3 cellular contexts compared by ENCODE assay signal in genomic region chrX:45208121-45208856, GRCh38.
TF ChIP-seq lines count a peak whose summit lies in the region.

No MANE protein-coding gene starts in this region.

TF ChIP-seq in SK-N-SH, 30 proteins besides CTCF, POLR2A, EP300 and RAD21 (continued from another document):
- TF ChIP-seq, protein P1, sequence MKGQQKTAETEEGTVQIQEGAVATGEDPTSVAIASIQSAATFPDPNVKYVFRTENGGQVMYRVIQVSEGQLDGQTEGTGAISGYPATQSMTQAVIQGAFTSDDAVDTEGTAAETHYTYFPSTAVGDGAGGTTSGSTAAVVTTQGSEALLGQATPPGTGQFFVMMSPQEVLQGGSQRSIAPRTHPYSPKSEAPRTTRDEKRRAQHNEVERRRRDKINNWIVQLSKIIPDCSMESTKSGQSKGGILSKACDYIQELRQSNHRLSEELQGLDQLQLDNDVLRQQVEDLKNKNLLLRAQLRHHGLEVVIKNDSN (IDR thresholded peaks at IDR 0.05; ENCODE audit: borderline replicate concordance, low read depth): no peak
- TF ChIP-seq EZH2phosphoT487 (IDR thresholded peaks at IDR 0.05; ENCODE audit: borderline replicate concordance, low read depth) (no peak), FOXM1 (IDR thresholded peaks at IDR 0.05; ENCODE audit: low read depth) (no peak), NRF1 (IDR thresholded peaks at IDR 0.05; ENCODE audit: low read depth, low read length) (no peak)

TF ChIP-seq in SK-N-SH treated with all-trans-retinoic acid at 6 μM for 48 hours, 23 proteins besides CTCF, POLR2A, EP300 and RAD21 (continued from another document):
- TF ChIP-seq CREB5 (CRISPR knock-in tag; IDR thresholded peaks at IDR 0.05; ENCODE audit: low read depth): no peak
- no peak for TF ChIP-seq TCF4 (CRISPR knock-in tag; IDR thresholded peaks at IDR 0.05; ENCODE audit: borderline replicate concordance)
- TF ChIP-seq PPARA (CRISPR knock-in tag; IDR thresholded peaks at IDR 0.05; ENCODE audit: borderline replicate concordance): no peak

TF ChIP-seq in WTC11, 78 proteins besides CTCF, POLR2A, EP300 and RAD21 (continued from another document):
- TF ChIP-seq, protein P2, sequence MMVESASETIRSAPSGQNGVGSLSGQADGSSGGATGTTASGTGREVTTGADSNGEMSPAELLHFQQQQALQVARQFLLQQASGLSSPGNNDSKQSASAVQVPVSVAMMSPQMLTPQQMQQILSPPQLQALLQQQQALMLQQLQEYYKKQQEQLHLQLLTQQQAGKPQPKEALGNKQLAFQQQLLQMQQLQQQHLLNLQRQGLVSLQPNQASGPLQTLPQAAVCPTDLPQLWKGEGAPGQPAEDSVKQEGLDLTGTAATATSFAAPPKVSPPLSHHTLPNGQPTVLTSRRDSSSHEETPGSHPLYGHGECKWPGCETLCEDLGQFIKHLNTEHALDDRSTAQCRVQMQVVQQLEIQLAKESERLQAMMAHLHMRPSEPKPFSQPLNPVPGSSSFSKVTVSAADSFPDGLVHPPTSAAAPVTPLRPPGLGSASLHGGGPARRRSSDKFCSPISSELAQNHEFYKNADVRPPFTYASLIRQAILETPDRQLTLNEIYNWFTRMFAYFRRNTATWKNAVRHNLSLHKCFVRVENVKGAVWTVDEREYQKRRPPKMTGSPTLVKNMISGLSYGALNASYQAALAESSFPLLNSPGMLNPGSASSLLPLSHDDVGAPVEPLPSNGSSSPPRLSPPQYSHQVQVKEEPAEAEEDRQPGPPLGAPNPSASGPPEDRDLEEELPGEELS (CRISPR knock-in tag; IDR thresholded peaks at IDR 0.05): no peak
- TF ChIP-seq, protein P3, sequence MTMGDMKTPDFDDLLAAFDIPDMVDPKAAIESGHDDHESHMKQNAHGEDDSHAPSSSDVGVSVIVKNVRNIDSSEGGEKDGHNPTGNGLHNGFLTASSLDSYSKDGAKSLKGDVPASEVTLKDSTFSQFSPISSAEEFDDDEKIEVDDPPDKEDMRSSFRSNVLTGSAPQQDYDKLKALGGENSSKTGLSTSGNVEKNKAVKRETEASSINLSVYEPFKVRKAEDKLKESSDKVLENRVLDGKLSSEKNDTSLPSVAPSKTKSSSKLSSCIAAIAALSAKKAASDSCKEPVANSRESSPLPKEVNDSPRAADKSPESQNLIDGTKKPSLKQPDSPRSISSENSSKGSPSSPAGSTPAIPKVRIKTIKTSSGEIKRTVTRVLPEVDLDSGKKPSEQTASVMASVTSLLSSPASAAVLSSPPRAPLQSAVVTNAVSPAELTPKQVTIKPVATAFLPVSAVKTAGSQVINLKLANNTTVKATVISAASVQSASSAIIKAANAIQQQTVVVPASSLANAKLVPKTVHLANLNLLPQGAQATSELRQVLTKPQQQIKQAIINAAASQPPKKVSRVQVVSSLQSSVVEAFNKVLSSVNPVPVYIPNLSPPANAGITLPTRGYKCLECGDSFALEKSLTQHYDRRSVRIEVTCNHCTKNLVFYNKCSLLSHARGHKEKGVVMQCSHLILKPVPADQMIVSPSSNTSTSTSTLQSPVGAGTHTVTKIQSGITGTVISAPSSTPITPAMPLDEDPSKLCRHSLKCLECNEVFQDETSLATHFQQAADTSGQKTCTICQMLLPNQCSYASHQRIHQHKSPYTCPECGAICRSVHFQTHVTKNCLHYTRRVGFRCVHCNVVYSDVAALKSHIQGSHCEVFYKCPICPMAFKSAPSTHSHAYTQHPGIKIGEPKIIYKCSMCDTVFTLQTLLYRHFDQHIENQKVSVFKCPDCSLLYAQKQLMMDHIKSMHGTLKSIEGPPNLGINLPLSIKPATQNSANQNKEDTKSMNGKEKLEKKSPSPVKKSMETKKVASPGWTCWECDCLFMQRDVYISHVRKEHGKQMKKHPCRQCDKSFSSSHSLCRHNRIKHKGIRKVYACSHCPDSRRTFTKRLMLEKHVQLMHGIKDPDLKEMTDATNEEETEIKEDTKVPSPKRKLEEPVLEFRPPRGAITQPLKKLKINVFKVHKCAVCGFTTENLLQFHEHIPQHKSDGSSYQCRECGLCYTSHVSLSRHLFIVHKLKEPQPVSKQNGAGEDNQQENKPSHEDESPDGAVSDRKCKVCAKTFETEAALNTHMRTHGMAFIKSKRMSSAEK (CRISPR knock-in tag; IDR thresholded peaks at IDR 0.05; ENCODE audit: borderline replicate concordance): no peak
- no peak for TF ChIP-seq GABPB1 (CRISPR knock-in tag; IDR thresholded peaks at IDR 0.05)
